In the genomic region with DNA sequence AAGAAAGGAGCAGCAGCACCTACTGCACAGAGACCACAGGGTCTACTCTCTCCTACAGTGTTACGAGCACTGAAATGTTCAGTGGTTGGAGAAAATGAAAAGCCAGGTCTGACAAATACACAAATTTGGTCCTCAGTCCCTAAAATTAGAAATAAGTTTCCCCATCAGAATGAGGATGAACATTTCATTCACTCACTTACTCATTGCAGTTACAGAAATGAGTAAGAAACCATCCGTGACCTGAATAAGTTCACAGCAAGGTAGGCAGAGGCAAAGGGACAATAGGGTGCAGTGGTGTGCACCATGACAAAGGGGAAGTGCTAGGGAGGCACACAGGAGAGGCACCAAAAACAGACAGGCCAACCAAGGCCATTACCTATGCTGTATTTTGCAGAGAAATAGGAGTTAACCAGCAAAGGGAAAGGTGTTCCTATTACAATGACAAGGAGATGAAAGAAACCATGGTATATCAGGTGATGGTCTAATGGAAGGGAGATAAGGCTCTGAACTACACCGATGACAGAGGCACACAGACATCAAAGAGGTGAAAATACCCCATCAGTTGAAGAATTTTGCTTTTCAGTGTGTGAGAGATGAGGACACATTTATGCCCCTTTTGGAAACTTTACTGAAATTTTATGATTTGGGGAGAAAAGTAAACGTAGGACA, we compare ENCODE assay signal across 1 cellular context.
A peak's percentile ranks its signal among the peaks of the same experiment; 100 is the strongest.
TF ChIP-seq lines count a peak whose summit lies in the region.

No MANE protein-coding gene starts in this region.

TF ChIP-seq in GM12878, 131 proteins besides CTCF, POLR2A, EP300 and RAD21 (continued from another document and continues in another):
- TF ChIP-seq MLLT1 (IDR thresholded peaks at IDR 0.05) = 0 out of 2 replicates have a peak, but pooled peaks have one; percentile 42
- TF ChIP-seq CEBPB (IDR thresholded peaks at IDR 0.05; ENCODE audit: borderline replicate concordance in 1 of 2, low read depth in 2 of 2, low read length in 2 of 2) = peak in 1 of 2 experiments; percentile 89; a peak in 1 of 4 replicates
- TF ChIP-seq, protein P1, sequence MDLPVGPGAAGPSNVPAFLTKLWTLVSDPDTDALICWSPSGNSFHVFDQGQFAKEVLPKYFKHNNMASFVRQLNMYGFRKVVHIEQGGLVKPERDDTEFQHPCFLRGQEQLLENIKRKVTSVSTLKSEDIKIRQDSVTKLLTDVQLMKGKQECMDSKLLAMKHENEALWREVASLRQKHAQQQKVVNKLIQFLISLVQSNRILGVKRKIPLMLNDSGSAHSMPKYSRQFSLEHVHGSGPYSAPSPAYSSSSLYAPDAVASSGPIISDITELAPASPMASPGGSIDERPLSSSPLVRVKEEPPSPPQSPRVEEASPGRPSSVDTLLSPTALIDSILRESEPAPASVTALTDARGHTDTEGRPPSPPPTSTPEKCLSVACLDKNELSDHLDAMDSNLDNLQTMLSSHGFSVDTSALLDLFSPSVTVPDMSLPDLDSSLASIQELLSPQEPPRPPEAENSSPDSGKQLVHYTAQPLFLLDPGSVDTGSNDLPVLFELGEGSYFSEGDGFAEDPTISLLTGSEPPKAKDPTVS (IDR thresholded peaks at IDR 0.05; ENCODE audit: low read depth, low read length) = no peak
- TF ChIP-seq, protein P2, sequence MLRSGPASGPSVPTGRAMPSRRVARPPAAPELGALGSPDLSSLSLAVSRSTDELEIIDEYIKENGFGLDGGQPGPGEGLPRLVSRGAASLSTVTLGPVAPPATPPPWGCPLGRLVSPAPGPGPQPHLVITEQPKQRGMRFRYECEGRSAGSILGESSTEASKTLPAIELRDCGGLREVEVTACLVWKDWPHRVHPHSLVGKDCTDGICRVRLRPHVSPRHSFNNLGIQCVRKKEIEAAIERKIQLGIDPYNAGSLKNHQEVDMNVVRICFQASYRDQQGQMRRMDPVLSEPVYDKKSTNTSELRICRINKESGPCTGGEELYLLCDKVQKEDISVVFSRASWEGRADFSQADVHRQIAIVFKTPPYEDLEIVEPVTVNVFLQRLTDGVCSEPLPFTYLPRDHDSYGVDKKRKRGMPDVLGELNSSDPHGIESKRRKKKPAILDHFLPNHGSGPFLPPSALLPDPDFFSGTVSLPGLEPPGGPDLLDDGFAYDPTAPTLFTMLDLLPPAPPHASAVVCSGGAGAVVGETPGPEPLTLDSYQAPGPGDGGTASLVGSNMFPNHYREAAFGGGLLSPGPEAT (IDR thresholded peaks at IDR 0.05; ENCODE audit: low read depth) = peak; percentile 88
- no peak for TF ChIP-seq BCLAF1 (IDR thresholded peaks at IDR 0.05)
- TF ChIP-seq SUZ12 (IDR thresholded peaks at IDR 0.05; ENCODE audit: unreplicated experiment) = no peak
- TF ChIP-seq ATF7 (IDR thresholded peaks at IDR 0.05; ENCODE audit: low read depth) = peak; percentile 92
- peak; percentile 81 for TF ChIP-seq CHD2 (IDR thresholded peaks at IDR 0.05; ENCODE audit: borderline replicate concordance, low read depth, low read length)
- TF ChIP-seq CHD1 (IDR thresholded peaks at IDR 0.05; ENCODE audit: low read depth, low read length) = no peak
- TF ChIP-seq NR2F1 (conservative IDR thresholded peaks at IDR 0.05) = peak; percentile 86
- TF ChIP-seq HDAC2 (IDR thresholded peaks at IDR 0.05) = no peak
- TF ChIP-seq CBFB (IDR thresholded peaks at IDR 0.05; ENCODE audit: low read depth) = peak; percentile 80
- TF ChIP-seq, protein P3, sequence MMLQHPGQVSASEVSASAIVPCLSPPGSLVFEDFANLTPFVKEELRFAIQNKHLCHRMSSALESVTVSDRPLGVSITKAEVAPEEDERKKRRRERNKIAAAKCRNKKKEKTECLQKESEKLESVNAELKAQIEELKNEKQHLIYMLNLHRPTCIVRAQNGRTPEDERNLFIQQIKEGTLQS (IDR thresholded peaks at IDR 0.05; ENCODE audit: borderline replicate concordance, extremely low read depth, low read depth, low read length) = no peak
- TF ChIP-seq USF2 (IDR thresholded peaks at IDR 0.05; ENCODE audit: borderline replicate concordance, low read depth, low read length) = no peak
- TF ChIP-seq BHLHE40 (IDR thresholded peaks at IDR 0.05; ENCODE audit: borderline replicate concordance in 1 of 2, low read depth in 2 of 2, low read length in 1 of 2) = peak; percentile 91 to 94
- TF ChIP-seq JUNB (IDR thresholded peaks at IDR 0.05) = peak; percentile 99
- TF ChIP-seq FOS (IDR thresholded peaks at IDR 0.05; ENCODE audit: borderline replicate concordance, extremely low read depth, insufficient read length) = no peak
- TF ChIP-seq EZH2 (IDR thresholded peaks at IDR 0.05; ENCODE audit: borderline replicate concordance, control insufficient read depth, low read depth, low read length) = no peak
- TF ChIP-seq POLR2AphosphoS2 (IDR thresholded peaks at IDR 0.05; ENCODE audit: low read depth, low read length) = no peak
- TF ChIP-seq MXI1 (IDR thresholded peaks at IDR 0.05; ENCODE audit: low read depth, low read length) = peak; percentile 28; the same call in 1 of the 2 replicates
- peak; percentile 95 for TF ChIP-seq IKZF1 (conservative IDR thresholded peaks at IDR 0.05)
- no peak; the same call in 1 of the 2 replicates for TF ChIP-seq REST (IDR thresholded peaks at IDR 0.05; ENCODE audit: low read depth, low read length)
- peak; percentile 79 for TF ChIP-seq CREB1 (IDR thresholded peaks at IDR 0.05; ENCODE audit: low read depth)
- no peak for TF ChIP-seq CBX3 (IDR thresholded peaks at IDR 0.05; ENCODE audit: borderline replicate concordance, low read depth)
- 0 out of 2 replicates have a peak, but pooled peaks have one; percentile 34 for TF ChIP-seq TCF12 (IDR thresholded peaks at IDR 0.05; ENCODE audit: low read depth, low read length)
- no peak; the same call in 1 of the 2 replicates for TF ChIP-seq LARP7 (IDR thresholded peaks at IDR 0.05)
- TF ChIP-seq, protein P4, sequence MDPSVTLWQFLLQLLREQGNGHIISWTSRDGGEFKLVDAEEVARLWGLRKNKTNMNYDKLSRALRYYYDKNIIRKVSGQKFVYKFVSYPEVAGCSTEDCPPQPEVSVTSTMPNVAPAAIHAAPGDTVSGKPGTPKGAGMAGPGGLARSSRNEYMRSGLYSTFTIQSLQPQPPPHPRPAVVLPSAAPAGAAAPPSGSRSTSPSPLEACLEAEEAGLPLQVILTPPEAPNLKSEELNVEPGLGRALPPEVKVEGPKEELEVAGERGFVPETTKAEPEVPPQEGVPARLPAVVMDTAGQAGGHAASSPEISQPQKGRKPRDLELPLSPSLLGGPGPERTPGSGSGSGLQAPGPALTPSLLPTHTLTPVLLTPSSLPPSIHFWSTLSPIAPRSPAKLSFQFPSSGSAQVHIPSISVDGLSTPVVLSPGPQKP (IDR thresholded peaks at IDR 0.05; ENCODE audit: low read depth, low read length) = no peak
- peak; percentile 98 for TF ChIP-seq BCL11A (IDR thresholded peaks at IDR 0.05; ENCODE audit: low read depth, low read length)
- TF ChIP-seq SMARCA5 (IDR thresholded peaks at IDR 0.05) = no peak
- TF ChIP-seq BCL3 (IDR thresholded peaks at IDR 0.05; ENCODE audit: borderline replicate concordance, insufficient read depth, low read depth, low read length, poor library complexity, severe bottlenecking) = peak; percentile 95
- TF ChIP-seq MTA3 (IDR thresholded peaks at IDR 0.05; ENCODE audit: borderline replicate concordance, low read length) = peak; percentile 97
- TF ChIP-seq, protein P5, sequence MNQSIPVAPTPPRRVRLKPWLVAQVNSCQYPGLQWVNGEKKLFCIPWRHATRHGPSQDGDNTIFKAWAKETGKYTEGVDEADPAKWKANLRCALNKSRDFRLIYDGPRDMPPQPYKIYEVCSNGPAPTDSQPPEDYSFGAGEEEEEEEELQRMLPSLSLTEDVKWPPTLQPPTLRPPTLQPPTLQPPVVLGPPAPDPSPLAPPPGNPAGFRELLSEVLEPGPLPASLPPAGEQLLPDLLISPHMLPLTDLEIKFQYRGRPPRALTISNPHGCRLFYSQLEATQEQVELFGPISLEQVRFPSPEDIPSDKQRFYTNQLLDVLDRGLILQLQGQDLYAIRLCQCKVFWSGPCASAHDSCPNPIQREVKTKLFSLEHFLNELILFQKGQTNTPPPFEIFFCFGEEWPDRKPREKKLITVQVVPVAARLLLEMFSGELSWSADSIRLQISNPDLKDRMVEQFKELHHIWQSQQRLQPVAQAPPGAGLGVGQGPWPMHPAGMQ (IDR thresholded peaks at IDR 0.05; ENCODE audit: borderline replicate concordance) = no peak
- peak; percentile 85 for TF ChIP-seq RELA (IDR thresholded peaks at IDR 0.05; ENCODE audit: borderline replicate concordance, partially characterized antibody)
- TF ChIP-seq ZSCAN29 (IDR thresholded peaks at IDR 0.05) = no peak
- no peak for TF ChIP-seq ESRRA (IDR thresholded peaks at IDR 0.05; ENCODE audit: low read length)
- peak; percentile 97 for TF ChIP-seq MEF2B (IDR thresholded peaks at IDR 0.05; ENCODE audit: partially characterized antibody, poor library complexity, severe bottlenecking)
- TF ChIP-seq DPF2 (IDR thresholded peaks at IDR 0.05) = peak; percentile 97
- no peak for TF ChIP-seq NR2C2 (IDR thresholded peaks at IDR 0.05; ENCODE audit: borderline replicate concordance, control insufficient read depth, insufficient read length, low read depth)
- TF ChIP-seq GABPA (IDR thresholded peaks at IDR 0.05; ENCODE audit: low read depth) = peak; percentile 71
- no peak for TF ChIP-seq STAT1 (conservative IDR thresholded peaks at IDR 0.05)
- TF ChIP-seq SMAD1 (IDR thresholded peaks at IDR 0.05; ENCODE audit: low read depth, partially characterized antibody) = no peak
- TF ChIP-seq RUNX3 (IDR thresholded peaks at IDR 0.05; ENCODE audit: low read length) = peak; percentile 97
- 0 out of 2 replicates have a peak, but pooled peaks have one; percentile 13 for TF ChIP-seq HCFC1 (IDR thresholded peaks at IDR 0.05; ENCODE audit: low read length)
- no peak for TF ChIP-seq RB1 (IDR thresholded peaks at IDR 0.05; ENCODE audit: borderline replicate concordance)
- peak; percentile 94 for TF ChIP-seq NBN (IDR thresholded peaks at IDR 0.05)
- peak; percentile 88; the same call in 1 of the 2 replicates for TF ChIP-seq PML (IDR thresholded peaks at IDR 0.05; ENCODE audit: low read length)
